In the genomic region with DNA sequence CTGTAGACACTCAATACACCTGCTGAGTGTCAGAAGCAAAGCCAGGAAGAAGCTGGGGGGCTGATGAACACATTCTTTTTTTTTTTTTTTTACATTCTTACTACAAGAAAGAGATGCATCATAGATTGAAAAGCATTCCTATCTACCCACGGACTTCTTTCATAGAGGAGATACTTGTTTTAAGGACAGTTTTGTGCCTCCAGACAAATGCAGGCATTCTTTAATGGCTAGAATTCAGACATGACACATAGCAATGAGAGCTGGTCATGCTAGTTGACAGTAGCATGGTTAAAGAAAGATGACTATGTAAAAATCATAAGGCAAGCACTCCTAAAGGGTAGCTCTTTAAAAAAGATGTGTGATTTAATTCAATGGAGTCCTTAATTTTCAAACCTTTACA, we compare ENCODE assay signal across 13 cellular contexts.
"Had no signal": no experiment of that assay in that cellular context is flagged by ENCODE, and none has a peak within 500 bp of the region (broad histone marks: within the 10 kb centered on the region; RNA-seq: fewer than 3 reads in every experiment).

No MANE protein-coding gene starts in this region.

- H3K9me3 Mint-ChIP-seq: activated CD8-positive, alpha-beta T cell treated with anti-CD3 and anti-CD28 coated beads for 36 hours; dendritic cell treated with granulocyte-macrophage colony-stimulating factor and Interleukin-4, amounts not matched to agents 40 ng/mL and 50 ng/mL, for 4 days; effector memory CD8-positive, alpha-beta T cell; natural killer cell treated with Interleukin-12 subunit alpha and Interleukin-12 subunit beta and Interleukin-15 and Interleukin-18, amount 100 ng/mL, for 72 hours had no signal

- H3K27me3 ChIP-seq: body of pancreas, right lobe of liver had no signal

- DNase-seq: activated CD4-positive, alpha-beta T cell treated with anti-CD3 and anti-CD28 coated beads for 4 hours; activated CD8-positive, alpha-beta memory T cell treated with anti-CD3 and anti-CD28 coated beads, Interleukin-2, amount 50 U/mL, for 4 hours; activated CD8-positive, alpha-beta T cell treated with anti-CD3 and anti-CD28 coated beads for 36 hours; activated naive CD4-positive, alpha-beta T cell treated with Interleukin-2 at 50 U/mL for 16 hours; body of pancreas; effector memory CD8-positive, alpha-beta T cell; hypothalamus; psoas muscle; right lobe of liver; stimulated activated naive CD4-positive, alpha-beta T cell treated with Interleukin-2 at 50 U/mL for 16 hours; SW 1271 had no signal

- H3K9me3 ChIP-seq: body of pancreas, psoas muscle, right lobe of liver had no signal

- H3K27me3 Mint-ChIP-seq: activated CD8-positive, alpha-beta T cell treated with anti-CD3 and anti-CD28 coated beads for 36 hours; dendritic cell treated with granulocyte-macrophage colony-stimulating factor and Interleukin-4, amounts not matched to agents 40 ng/mL and 50 ng/mL, for 4 days; effector memory CD8-positive, alpha-beta T cell had no signal

- H3K4me3 ChIP-seq: body of pancreas, psoas muscle, right lobe of liver had no signal

- H3K4me1 ChIP-seq: body of pancreas, psoas muscle, right lobe of liver had no signal

- H3K27ac ChIP-seq: body of pancreas, psoas muscle, right lobe of liver had no signal

- H3K36me3 Mint-ChIP-seq: natural killer cell treated with Interleukin-12 subunit alpha and Interleukin-12 subunit beta and Interleukin-15 and Interleukin-18, amount 100 ng/mL, for 72 hours had no signal

- H3K27ac Mint-ChIP-seq: activated CD8-positive, alpha-beta T cell treated with anti-CD3 and anti-CD28 coated beads for 36 hours; dendritic cell treated with granulocyte-macrophage colony-stimulating factor and Interleukin-4, amounts not matched to agents 40 ng/mL and 50 ng/mL, for 4 days; natural killer cell treated with Interleukin-12 subunit alpha and Interleukin-12 subunit beta and Interleukin-15 and Interleukin-18, amount 100 ng/mL, for 72 hours had no signal

- H3K36me3 ChIP-seq: right lobe of liver had no signal

- H3K4me3 Mint-ChIP-seq: activated CD8-positive, alpha-beta T cell treated with anti-CD3 and anti-CD28 coated beads for 36 hours; dendritic cell treated with granulocyte-macrophage colony-stimulating factor and Interleukin-4, amounts not matched to agents 40 ng/mL and 50 ng/mL, for 4 days; effector memory CD8-positive, alpha-beta T cell; natural killer cell treated with Interleukin-12 subunit alpha and Interleukin-12 subunit beta and Interleukin-15 and Interleukin-18, amount 100 ng/mL, for 72 hours had no signal
